ENCODE assay signal across 1 cellular context in genomic region chr13:49977992-49978391, GRCh38.
TF ChIP-seq lines count a peak whose summit lies in the region.

No MANE protein-coding gene starts in this region.

TF ChIP-seq in K562, 482 proteins besides CTCF, POLR2A, EP300 and RAD21:
- TF ChIP-seq YY1 (IDR thresholded peaks at IDR 0.05; ENCODE audit: borderline replicate concordance in 1 of 3, control insufficient read depth in 1 of 3, extremely low read depth in 1 of 3, insufficient read depth in 3 of 3, insufficient read length in 1 of 3, insufficient replicate concordance in 2 of 3, low read depth in 1 of 3, low read length in 2 of 3) (peak in 1 of 3 experiments; percentile 59), MCM5 (IDR thresholded peaks at IDR 0.05; ENCODE audit: low read depth) (no peak)
